Comparison of ENCODE assay signal across 8 cellular contexts in the genomic region with DNA sequence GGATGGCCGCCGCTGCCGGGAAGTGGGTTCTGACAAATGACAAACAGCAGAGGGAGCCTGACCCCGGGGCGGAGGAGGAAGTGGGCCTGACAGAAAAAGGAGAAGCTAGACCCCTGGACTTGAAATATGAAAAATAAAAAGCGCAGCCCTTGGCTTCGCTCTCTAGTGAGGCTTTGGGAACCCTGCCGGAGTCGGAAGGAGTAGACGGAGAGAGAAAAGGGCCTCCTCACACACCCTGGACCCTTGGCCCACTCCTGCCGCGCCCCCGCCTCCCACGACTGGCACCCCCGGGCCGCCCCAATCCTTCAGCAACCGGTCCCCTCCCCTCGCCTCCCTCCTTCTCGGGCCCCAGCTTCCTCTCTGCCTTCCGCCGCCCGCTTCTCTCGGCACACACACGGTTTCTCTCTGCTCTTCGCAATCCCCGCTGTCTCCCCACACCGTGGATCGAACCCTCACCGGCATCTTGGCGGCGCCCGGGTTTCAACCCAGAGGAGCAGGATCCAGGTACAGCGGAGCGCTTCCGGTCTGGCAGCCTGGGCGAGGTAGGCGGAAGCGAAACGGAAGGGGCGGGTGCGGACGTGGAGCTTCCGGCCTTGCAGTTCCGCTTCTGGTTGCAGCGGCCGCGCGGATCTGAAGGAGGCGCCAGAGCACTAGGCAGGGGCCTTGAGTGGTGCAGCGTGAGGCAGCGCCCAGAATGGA.
A peak's percentile ranks its signal among the peaks of the same experiment; 100 is the strongest.
DNase-seq lines count a peak whose midpoint lies in the region; ATAC-seq and FAIRE-seq lines count a peak whose summit lies in the region.

A gene (minus strand): TSS at position 539 of the 699 bp plus-strand sequence. CDS start 77 bp downstream, at position 462.

- peak within 1 kb of the TSS; percentile 93 for H3K4me2 ChIP-seq in BLaER1

- peak; percentile 91 for FAIRE-seq in GM19239 (lab: Jason Lieb, UNC)

- H3K4me1 ChIP-seq in BLaER1: peaks cover 31% of the 10 kb centered on the region

- peaks cover 68% of the 10 kb centered on the region for H3K36me3 ChIP-seq in BLaER1

- peaks cover 46% of the 10 kb centered on the region for H4K20me1 ChIP-seq in BLaER1

- peak; percentile 87 for ATAC-seq in HG03457 (IDR thresholded peaks at IDR 0.05; ENCODE audit: unreplicated experiment)

- H3K27me3 ChIP-seq in BLaER1: no peaks in the 10 kb centered on the region

- H3K9me3 ChIP-seq in BLaER1: no peaks in the 10 kb centered on the region

- DNase-seq in GM19239 (ENCODE audit: insufficient read length, low spot score): peak; percentile 81
- peak; percentile 79 to 90 for DNase-seq in NCI-H524 (lab: John Stamatoyannopoulos, UW)
- peak; percentile 92 to 94 for DNase-seq in activated CD4-positive, alpha-beta T cell treated with anti-CD3 and anti-CD28 coated beads for 4 hours
- DNase-seq in kidney tubule cell (ENCODE audit: low spot score): peak; percentile 97
- DNase-seq in stimulated activated CD4-positive, alpha-beta T cell treated with anti-CD3 and anti-CD28 coated beads, Interleukin-1b, Interleukin-23, amount 100 ng/mL, for 24 hours (ENCODE audit: low read depth in 4 of 4, low spot score in 1 of 4): peak; percentile 80 to 94 (median 87)

- H3K27ac ChIP-seq in BLaER1 (peak within 1 kb of the TSS; percentile 98), cingulate gyrus (ENCODE audit: low read depth, low read length) (peak within 1 kb of the TSS; percentile 88)

- H3K4me3 ChIP-seq in BLaER1: peak within 1 kb of the TSS; percentile 86

- H3K9ac ChIP-seq in BLaER1: peak within 1 kb of the TSS; percentile 97

Comparison
In these comparisons a context has a peak if more than half of its experiments do, and no peak if none do; other contexts are left out.
1. Peak in every context shown above with its lines: DNase-seq, ATAC-seq, H3K4me3 ChIP-seq and H3K27ac ChIP-seq.